ENCODE assay signal across 16 cellular contexts in the genomic region with DNA sequence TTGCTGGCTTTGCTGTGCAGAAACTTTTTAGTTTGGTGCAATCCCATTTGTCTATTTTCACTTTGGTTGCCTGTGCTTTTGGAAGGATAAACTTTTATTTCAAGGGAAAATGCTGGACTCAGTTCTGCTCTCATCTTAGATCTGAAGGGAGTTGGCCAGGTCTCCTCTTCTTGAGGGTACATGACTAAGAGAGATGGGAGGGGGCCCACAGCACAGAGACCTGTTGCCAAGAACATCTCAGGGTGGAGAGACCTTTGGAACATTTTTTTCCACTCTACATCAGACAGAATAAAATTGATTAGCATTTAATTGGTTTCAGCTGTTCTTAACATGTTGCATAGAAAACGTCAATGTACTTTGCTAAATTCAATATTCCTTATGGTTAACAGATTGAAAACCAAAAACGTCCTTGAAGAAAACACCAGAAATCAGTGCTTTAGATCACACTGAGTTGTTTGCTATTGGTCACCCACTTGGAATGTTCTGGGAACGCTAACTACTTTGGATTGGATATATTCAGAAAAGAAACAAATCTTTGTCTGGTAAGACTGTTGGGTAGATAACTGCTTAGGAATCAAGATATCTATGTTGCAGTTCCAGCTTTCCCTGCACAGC. TPM values are rescaled to one million over a fixed set of nuclear protein-coding genes. Genes with fewer than 3 reads are reported as not detected.
A peak's percentile ranks its signal among the peaks of the same experiment; 100 is the strongest.
DNase-seq lines count a peak whose midpoint lies in the region; TF ChIP-seq lines count a peak whose summit lies in the region.
"Had no signal": no experiment of that assay in that cellular context is flagged by ENCODE, and none has a peak within 500 bp of the region (broad histone marks: within the 10 kb centered on the region; RNA-seq: fewer than 3 reads in every experiment).

No MANE protein-coding gene starts in this region.

- H3K4me1 Mint-ChIP-seq in HFFc6 (ENCODE audit: low read depth), result peaks cover 45% of the 10 kb centered on the region

- H3K9me3 Mint-ChIP-seq in HFFc6, result no peaks in the 10 kb centered on the region
- H3K9me3 Mint-ChIP-seq: activated T-cell treated with anti-CD3 and anti-CD28 coated beads, Interleukin-2, amount 50 U/mL, for 72 hours; CD4-positive, alpha-beta T cell had no signal

- peaks cover 24% of the 10 kb centered on the region for H3K36me3 Mint-ChIP-seq in HFFc6 (ENCODE audit: low read depth)

- H3K36me3 ChIP-seq in right atrium auricular region, result no peaks in the 10 kb centered on the region
- H3K36me3 ChIP-seq in uterus, result no peaks in the 10 kb centered on the region
- H3K36me3 ChIP-seq: adrenal gland had no signal

- in situ Hi-C loops in GM13976 (cut with MboI; ENCODE audit: low sequenced_read_pairs, unreplicated experiment), result no loop called here

- H3K27me3 ChIP-seq in right atrium auricular region (no peaks in the 10 kb centered on the region), uterus (no peaks in the 10 kb centered on the region)
- H3K27me3 ChIP-seq: adrenal gland had no signal

- H3K9me3 ChIP-seq in right atrium auricular region (no peaks in the 10 kb centered on the region), uterus (no peaks in the 10 kb centered on the region)
- H3K9me3 ChIP-seq: adrenal gland had no signal

- no peak for TF ChIP-seq POLR2A in uterus (IDR thresholded peaks at IDR 0.05)

- H3K4me1 ChIP-seq in right atrium auricular region, result no peaks in the 10 kb centered on the region
- H3K4me1 ChIP-seq in uterus, result peaks cover 4 to 5% of the 10 kb centered on the region in 2 donors
- H3K4me1 ChIP-seq: adrenal gland had no signal

- DNase-seq in HFFc6 (peak; percentile 66), choroid plexus epithelial cell (ENCODE audit: low read depth) (peak; percentile 54), right atrium auricular region (ENCODE audit: low spot score) (no peak), uterus (peak; percentile 50 to 69), GM13976 (ENCODE audit: low spot score) (no peak), ecto neural progenitor cell (ENCODE audit: low spot score) (no peak)
- DNase-seq in activated effector memory CD4-positive, alpha-beta T cell treated with anti-CD3 and anti-CD28 coated beads, Interleukin-2, amount 50 U/mL, for 16 hours, result no peak
- DNase-seq: activated CD4-positive, alpha-beta T cell treated with anti-CD3 and anti-CD28 coated beads, Interleukin-2, amount 50 U/mL, for 48 hours; activated T-cell treated with anti-CD3 and anti-CD28 coated beads, Interleukin-2, amount 50 U/mL, for 72 hours; adrenal gland; CD4-positive, alpha-beta T cell; dorsolateral prefrontal cortex; kidney; NCI-H2081 treated with DMSO at 0.1 percent for 48 hours; posterior cingulate gyrus; stimulated activated CD4-positive, alpha-beta T cell treated with anti-CD3 and anti-CD28 coated beads, Interleukin-15, amount 100 ng/mL, for 24 hours had no signal

- TF ChIP-seq CTCF in HFFc6 (IDR thresholded peaks at IDR 0.05), result no peak
- TF ChIP-seq CTCF in choroid plexus epithelial cell (conservative IDR thresholded peaks at IDR 0.05; ENCODE audit: low read depth, low read length), result no peak
- no peak for TF ChIP-seq CTCF in right atrium auricular region (IDR thresholded peaks at IDR 0.05)
- TF ChIP-seq CTCF in uterus (IDR thresholded peaks at IDR 0.05), result no peak
- TF ChIP-seq CTCF in GM13976 (IDR thresholded peaks at IDR 0.05; ENCODE audit: borderline replicate concordance, control extremely low read depth, extremely low read depth, insufficient read depth, missing control alignments), result no peak

- H3K4me3 Mint-ChIP-seq in HFFc6, result peak overlapping the region; percentile 55
- H3K4me3 Mint-ChIP-seq: activated T-cell treated with anti-CD3 and anti-CD28 coated beads, Interleukin-2, amount 50 U/mL, for 72 hours; CD4-positive, alpha-beta T cell had no signal

- intact Hi-C loops in uterus (cut with DNase I; ENCODE audit: low total_unique reads), result no loop called here

- H3K27ac Mint-ChIP-seq in HFFc6, result peak overlapping the region; percentile 66
- H3K27ac Mint-ChIP-seq: activated T-cell treated with anti-CD3 and anti-CD28 coated beads, Interleukin-2, amount 50 U/mL, for 72 hours; CD4-positive, alpha-beta T cell had no signal

- H3K4me3 ChIP-seq in choroid plexus epithelial cell (ENCODE audit: low read depth, low read length), result no peak overlapping the region
- H3K4me3 ChIP-seq in right atrium auricular region, result no peak overlapping the region
- no peak overlapping the region for H3K4me3 ChIP-seq in uterus
- H3K4me3 ChIP-seq: adrenal gland, dorsolateral prefrontal cortex had no signal

- H3K27me3 Mint-ChIP-seq in HFFc6 (ENCODE audit: insufficient read depth), result no peaks in the 10 kb centered on the region

- peak overlapping the region; percentile 32 to 74 for H3K27ac ChIP-seq in right atrium auricular region
- peak overlapping the region; percentile 59 to 60 for H3K27ac ChIP-seq in uterus
- H3K27ac ChIP-seq: dorsolateral prefrontal cortex had no signal

RNA-seq across cellular contexts. Expression of a gene that starts 36.4 kb away (rescaled TPM):
- 1,000 to 10,000 TPM; 1,595 to 1,958 (median 1,726) TPM for total RNA-seq in HFFc6 (2021; fragmentation: NEBNext Ultra II Directional; extraction: Animal tissue kit (Norgen Biotek cat#: 25700))
- total RNA-seq in right atrium auricular region (100 to 1,000 TPM; 327 to 380 TPM), uterus (1,000 to 10,000 TPM in 1 of 4 donors, 100 to 1,000 TPM in 3; 311 to 1,355 (median 418) TPM)

Comparison
In these comparisons a context has a peak if more than half of its experiments do, and no peak if none do; other contexts are left out.
1. DNase-seq: peak in HFFc6 (single experiment), choroid plexus epithelial cell (single experiment) and uterus (2 of 2); none in right atrium auricular region (single experiment), GM13976 (single experiment), ecto neural progenitor cell (single experiment) and activated effector memory CD4-positive, alpha-beta T cell treated with anti-CD3 and anti-CD28 coated beads, Interleukin-2, amount 50 U/mL, for 16 hours (single experiment).